ENCODE assay signal across 9 cellular contexts in the genomic region with DNA sequence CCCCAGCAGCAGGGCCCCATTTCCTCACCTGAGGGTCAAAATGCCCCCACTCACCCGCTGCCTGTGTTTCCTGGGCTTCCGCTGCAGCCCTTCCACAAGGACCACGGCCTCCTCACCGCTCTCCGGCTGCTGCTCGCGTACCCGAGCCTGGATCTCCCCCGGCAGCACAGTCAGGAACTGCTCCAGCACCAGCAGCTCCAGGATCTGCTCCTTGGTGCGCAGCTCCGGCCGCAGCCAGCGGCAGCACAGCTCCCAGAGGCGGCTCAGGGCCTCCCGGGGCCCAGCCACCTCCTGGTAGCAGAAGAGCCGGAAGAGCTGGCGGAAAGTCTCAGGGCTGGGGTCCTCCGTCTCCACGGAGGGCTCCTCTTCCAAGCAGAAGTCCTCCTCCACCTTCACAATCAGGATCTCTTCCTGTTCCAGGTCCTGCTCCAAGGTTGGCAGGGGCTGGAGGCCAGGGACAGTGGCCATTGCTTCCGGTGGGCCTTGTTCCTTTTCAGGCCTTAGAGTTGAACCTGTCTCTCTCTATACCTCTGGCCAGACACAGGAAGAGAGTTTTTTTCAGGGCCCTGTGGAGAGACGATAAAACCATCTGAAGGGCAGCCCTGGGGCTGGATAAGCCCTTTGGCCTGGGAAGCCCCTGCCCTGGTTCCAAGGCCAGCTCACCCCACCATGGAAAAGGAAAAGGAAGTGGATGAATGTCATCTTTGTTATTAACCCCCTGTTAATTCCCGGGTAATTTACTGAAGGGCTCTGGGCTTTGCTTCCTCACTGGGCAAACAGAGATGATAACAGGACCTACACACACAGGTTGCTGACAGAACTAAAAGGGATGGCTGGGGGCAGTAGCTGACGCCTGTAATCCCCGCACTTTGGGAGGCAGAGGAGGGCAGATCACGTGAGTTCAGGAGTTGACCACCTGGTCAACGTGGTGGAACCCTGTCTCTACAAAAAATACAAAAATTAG. TPM values are rescaled to one million over a fixed set of nuclear protein-coding genes. Genes with fewer than 3 reads are reported as not detected.
DNase-seq lines count a peak whose midpoint lies in the region; ATAC-seq, FAIRE-seq and TF ChIP-seq lines count a peak whose summit lies in the region.
"Had no signal": no experiment of that assay in that cellular context is flagged by ENCODE, and none has a peak within 500 bp of the region (broad histone marks: within the 10 kb centered on the region; RNA-seq: fewer than 3 reads in every experiment).

No MANE protein-coding gene starts in this region.

- CTCF ChIA-PET in HepG2 (lab: Yijun Ruan, JAX; ENCODE audit: low intra/inter-chr PET ratio, low total read pairs), result no interaction called here

- H3K4me1 Mint-ChIP-seq in activated T-cell treated with anti-CD3 and anti-CD28 coated beads, Interleukin-2, amount 50 U/mL, for 4 hours (ENCODE audit: low read depth), result peaks cover 29% of the 10 kb centered on the region

- H3K4me3 Mint-ChIP-seq in activated T-cell treated with anti-CD3 and anti-CD28 coated beads, Interleukin-2, amount 50 U/mL, for 4 hours, result peak overlapping the region; percentile 84

- WGBS in HepG2 (ENCODE audit: low lambda C conversion rate), result 59% methylated on average over 15 of the region's 26 CpGs
- WGBS in thyroid gland, 2 donors, result 73 to 77% methylated on average over 17 to 26 of the region's 26 CpGs

- peak overlapping the region; percentile 78 to 99 for H3K4me3 ChIP-seq in ascending aorta
- H3K4me3 ChIP-seq in HepG2 (replicated peaks in 1 of 3; ENCODE audit: insufficient read depth in 1 of 3, low read depth in 2 of 3, low read length in 3 of 3), result peak overlapping the region; percentile 91 to 92 (median 91)
- H3K4me3 ChIP-seq in thyroid gland (replicated peaks in 1 of 3), result peak overlapping the region; percentile 34 to 97 (median 93)

- no peak for ATAC-seq in activated T-cell treated with anti-CD3 and anti-CD28 coated beads, Interleukin-2, amount 50 U/mL, for 4 hours
- ATAC-seq in HepG2 (peak; percentile 16), GM21390 (IDR thresholded peaks at IDR 0.05; ENCODE audit: unreplicated experiment) (no peak)

- no peaks in the 10 kb centered on the region for H3K9me3 Mint-ChIP-seq in activated T-cell treated with anti-CD3 and anti-CD28 coated beads, Interleukin-2, amount 50 U/mL, for 4 hours

- no peak for TF ChIP-seq EP300 in HepG2 (IDR thresholded peaks at IDR 0.05; ENCODE audit: low read depth in 2 of 2, low read length in 2 of 2)
- TF ChIP-seq EP300 in HepG2 (CRISPR knock-in tag; IDR thresholded peaks at IDR 0.05; ENCODE audit: borderline replicate concordance), result no peak

- no peak overlapping the region for H2AFZ ChIP-seq in HepG2 (ENCODE audit: low read length)

- peak overlapping the region; percentile 99 for H3K4me2 ChIP-seq in HepG2 (ENCODE audit: low read depth, low read length)

- H3K4me1 ChIP-seq in ascending aorta, result peaks cover 8 to 23% of the 10 kb centered on the region in 2 donors
- peaks cover 37% of the 10 kb centered on the region for H3K4me1 ChIP-seq in HepG2 (ENCODE audit: insufficient read depth, low read length)
- peaks cover 6 to 21% of the 10 kb centered on the region in 2 donors for H3K4me1 ChIP-seq in thyroid gland

- TF ChIP-seq POLR2A in HepG2 (IDR thresholded peaks at IDR 0.05; ENCODE audit: insufficient read depth in 1 of 2, low read depth in 2 of 2, low read length in 2 of 2) (peak in 1 of 2 experiments; percentile 62; a peak in 2 of 4 replicates), thyroid gland (IDR thresholded peaks at IDR 0.05) (no peak)

- TF ChIP-seq CTCF in ascending aorta (IDR thresholded peaks at IDR 0.05) (no peak), HepG2 (CRISPR knock-in tag; IDR thresholded peaks at IDR 0.05) (no peak), thyroid gland (IDR thresholded peaks at IDR 0.05) (no peak)

- FAIRE-seq in HepG2 (lab: Jason Lieb, UNC), result peak; percentile 48

- in situ Hi-C loops in HepG2 (cut with HindIII; ENCODE audit: extremely low pct_ligation_motif_present, low pct_unique_long_range_greater_than_20kb), result no loop called here

- no peaks in the 10 kb centered on the region for H3K27me3 Mint-ChIP-seq in activated T-cell treated with anti-CD3 and anti-CD28 coated beads, Interleukin-2, amount 50 U/mL, for 4 hours (ENCODE audit: low read depth)

- TF ChIP-seq RAD21 in HepG2 (CRISPR knock-in tag; IDR thresholded peaks at IDR 0.05), result no peak

- no peaks in the 10 kb centered on the region for H3K27me3 ChIP-seq in ascending aorta
- no peaks in the 10 kb centered on the region; a peak in 1 of 5 replicates for H3K27me3 ChIP-seq in HepG2 (ENCODE audit: control insufficient read depth in 1 of 2, insufficient read depth in 2 of 2, low read length in 2 of 2)
- no peaks in the 10 kb centered on the region for H3K27me3 ChIP-seq in thyroid gland

- no peak for DNase-seq in activated T-cell treated with anti-CD3 and anti-CD28 coated beads, Interleukin-2, amount 50 U/mL, for 4 hours
- DNase-seq in activated T-cell treated with anti-CD3 and anti-CD28 coated beads, Interleukin-2, amount 50 U/mL, for 1 hour, result no peak
- DNase-seq in ascending aorta (ENCODE audit: low spot score in 2 of 2) (no peak), HepG2 (ENCODE audit: low spot score) (peak; percentile 75), thyroid gland (no peak), NCI-H1417 (lab: John Stamatoyannopoulos, UW) (no peak), kidney glomerular epithelial cell (lab: John Stamatoyannopoulos, UW) (no peak)

- H3K36me3 ChIP-seq in ascending aorta (peaks cover 29 to 34% of the 10 kb centered on the region in 2 donors), HepG2 (replicated peaks in 1 of 2; ENCODE audit: control insufficient read depth in 1 of 2, insufficient read depth in 2 of 2, low read length in 2 of 2) (peaks cover 13 to 34% of the 10 kb centered on the region in 2 experiments; a peak in 4 of 5 replicates), thyroid gland (peaks cover 30 to 33% of the 10 kb centered on the region in 2 donors)

- no TSS peak for BruUV-seq in HepG2 (replicated peaks; lab: Mats Ljungman, UMichigan)

- intact Hi-C loops in ascending aorta (cut with DNase I), result loop anchor here (2.0 to 5.0 kb wide), 2 partner anchors 149 to 332 kb away; a partner anchor contains a TSS
- intact Hi-C loops in HepG2 (cut with micrococcal nuclease; ENCODE audit: unreplicated experiment), result loop anchor here (2.0 to 5.0 kb wide), 2 partner anchors 37 to 52 kb away; a partner anchor contains a TSS
- intact Hi-C loops in thyroid gland (cut with DNase I), result loop anchor here (5.0 kb wide), 1 partner anchor 37 kb away; a partner anchor contains a TSS

- H3K79me2 ChIP-seq in HepG2 (ENCODE audit: insufficient read depth, low read length), result peaks cover 19% of the 10 kb centered on the region

- POLR2A ChIA-PET in HepG2 (lab: Yijun Ruan, JAX), result interaction anchor here (1.4 kb wide), 2 partner anchors 31 to 101 kb away, joined by 4 to 8 read pairs; a partner anchor contains a TSS

- no peaks in the 10 kb centered on the region for H3K9me3 ChIP-seq in ascending aorta
- H3K9me3 ChIP-seq in HepG2 (ENCODE audit: low read length), result no peaks in the 10 kb centered on the region
- no peaks in the 10 kb centered on the region for H3K9me3 ChIP-seq in thyroid gland

- H3K36me3 Mint-ChIP-seq in activated T-cell treated with anti-CD3 and anti-CD28 coated beads, Interleukin-2, amount 50 U/mL, for 4 hours (ENCODE audit: insufficient read depth), result peaks cover 5% of the 10 kb centered on the region

- H3K27ac ChIP-seq in ascending aorta (peak overlapping the region in 1 of 2 donors; percentile 83), HepG2 (ENCODE audit: extremely low read length, insufficient read depth, low read length) (peak overlapping the region; percentile 78), thyroid gland (no peak overlapping the region)

- peak overlapping the region; percentile 92 for H3K9ac ChIP-seq in HepG2 (ENCODE audit: insufficient read depth, low read depth, low read length)

- no peaks in the 10 kb centered on the region for H4K20me1 ChIP-seq in HepG2 (ENCODE audit: insufficient read depth, low read length)

RNA-seq across cellular contexts. Expression of a gene that starts 1.2 kb away (rescaled TPM):
- 10 to 100 TPM; 10.3 to 12.4 (median 12.2) TPM for total RNA-seq in activated T-cell treated with anti-CD3 and anti-CD28 coated beads, Interleukin-2, amount 50 U/mL, for 4 hours
- 13.7 TPM for total RNA-seq in ascending aorta
- 8.1 and 12.2 TPM in 2 replicates for total RNA-seq in HepG2 (2016; rRNA removed; fragmentation: Illumina TruSeq; extraction: Trizol)
- 1.6 and 1.9 TPM in 2 replicates for total RNA-seq in HepG2 (2016; cell fraction: cytosol; rRNA removed; fragmentation: Illumina TruSeq; extraction: Trizol; ENCODE audit: low read depth)
- 8.1 and 12.2 TPM in 2 replicates for total RNA-seq in HepG2 (2016; cell fraction: insoluble cytoplasmic fraction; rRNA removed; fragmentation: Illumina TruSeq; extraction: Trizol)
- total RNA-seq in HepG2 (2016; cell fraction: membrane; rRNA removed; fragmentation: Illumina TruSeq; extraction: Trizol), result 3.8 and 4.4 TPM in 2 replicates
- total RNA-seq in HepG2 (2016; cell fraction: nucleus; rRNA removed; fragmentation: Illumina TruSeq; extraction: Trizol), result 9.6 and 15.9 TPM in 2 replicates
- polyA plus RNA-seq in HepG2 (2011; rRNA removed), result 6.1 and 7.4 TPM in 2 replicates
- polyA plus RNA-seq in HepG2 (2011; cell fraction: cytosol; rRNA removed), result 3.0 and 4.9 TPM in 2 replicates
- 17.2 and 20.4 TPM in 2 replicates for polyA plus RNA-seq in HepG2 (2011; cell fraction: nucleus; rRNA removed)
- polyA plus RNA-seq in HepG2 (2012), result 3.2 and 3.5 TPM in 2 replicates
- polyA plus RNA-seq in HepG2 (2016; cell fraction: cytosol; fragmentation: Illumina TruSeq; extraction: Trizol; ENCODE audit: low read depth), result 0.76 and 0.78 TPM in 2 replicates
- 5.1 and 5.9 TPM in 2 replicates for polyA plus RNA-seq in HepG2 (2016; cell fraction: insoluble cytoplasmic fraction; fragmentation: Illumina TruSeq; extraction: Trizol; ENCODE audit: low read depth)
- polyA plus RNA-seq in HepG2 (2016; cell fraction: membrane; fragmentation: Illumina TruSeq; extraction: Trizol; ENCODE audit: low read depth), result 1.9 and 2.5 TPM in 2 replicates
- polyA plus RNA-seq in HepG2 (2016; cell fraction: nucleus; fragmentation: Illumina TruSeq; extraction: Trizol; ENCODE audit: insufficient read depth, low read depth), result 19.3 and 24.8 TPM in 2 replicates
- 17.1 and 19.6 TPM in 2 replicates for polyA minus RNA-seq in HepG2 (2011; rRNA and poly(A)+ RNA removed; ENCODE audit: low replicate concordance)
- 2.6 and 3.3 TPM in 2 replicates for polyA minus RNA-seq in HepG2 (2011; cell fraction: cytosol; rRNA and poly(A)+ RNA removed)
- polyA minus RNA-seq in HepG2 (2011; cell fraction: nucleus; rRNA and poly(A)+ RNA removed), result 11.8 and 12.1 TPM in 2 replicates
- total RNA-seq in thyroid gland, result 10 to 100 TPM; 11.8 to 20.6 (median 17.6) TPM

RNA-seq across cellular contexts. Expression of a gene that starts 22.4 kb away (rescaled TPM):
- total RNA-seq in activated T-cell treated with anti-CD3 and anti-CD28 coated beads, Interleukin-2, amount 50 U/mL, for 4 hours, result not detected
- not detected for total RNA-seq in ascending aorta
- 0.22 TPM in 1 of 2 replicates, not detected in the other for total RNA-seq in HepG2 (2016; rRNA removed; fragmentation: Illumina TruSeq; extraction: Trizol)
- total RNA-seq in HepG2 (2016; cell fraction: cytosol; rRNA removed; fragmentation: Illumina TruSeq; extraction: Trizol; ENCODE audit: low read depth), result not detected in 2 replicates
- not detected in 2 replicates for total RNA-seq in HepG2 (2016; cell fraction: insoluble cytoplasmic fraction; rRNA removed; fragmentation: Illumina TruSeq; extraction: Trizol)
- not detected in 2 replicates for total RNA-seq in HepG2 (2016; cell fraction: membrane; rRNA removed; fragmentation: Illumina TruSeq; extraction: Trizol)
- not detected in 2 replicates for total RNA-seq in HepG2 (2016; cell fraction: nucleus; rRNA removed; fragmentation: Illumina TruSeq; extraction: Trizol)
- 0.31 TPM in 1 of 2 replicates, not detected in the other for polyA plus RNA-seq in HepG2 (2011; rRNA removed)
- not detected in 2 replicates for polyA plus RNA-seq in HepG2 (2011; cell fraction: cytosol; rRNA removed)
- 0.29 and 0.43 TPM in 2 replicates for polyA plus RNA-seq in HepG2 (2011; cell fraction: nucleus; rRNA removed)
- polyA plus RNA-seq in HepG2 (2012), result 0.50 TPM in 1 of 2 replicates, not detected in the other
- not detected in 2 replicates for polyA plus RNA-seq in HepG2 (2016; cell fraction: cytosol; fragmentation: Illumina TruSeq; extraction: Trizol; ENCODE audit: low read depth)
- not detected in 2 replicates for polyA plus RNA-seq in HepG2 (2016; cell fraction: insoluble cytoplasmic fraction; fragmentation: Illumina TruSeq; extraction: Trizol; ENCODE audit: low read depth)
- not detected in 2 replicates for polyA plus RNA-seq in HepG2 (2016; cell fraction: membrane; fragmentation: Illumina TruSeq; extraction: Trizol; ENCODE audit: low read depth)
- not detected in 2 replicates for polyA plus RNA-seq in HepG2 (2016; cell fraction: nucleus; fragmentation: Illumina TruSeq; extraction: Trizol; ENCODE audit: insufficient read depth, low read depth)
- 0.89 TPM in 1 of 2 replicates, not detected in the other for polyA minus RNA-seq in HepG2 (2011; rRNA and poly(A)+ RNA removed; ENCODE audit: low replicate concordance)
- not detected in 2 replicates for polyA minus RNA-seq in HepG2 (2011; cell fraction: cytosol; rRNA and poly(A)+ RNA removed)
- not detected in 2 replicates for polyA minus RNA-seq in HepG2 (2011; cell fraction: nucleus; rRNA and poly(A)+ RNA removed)
- under 1 TPM in 1 of 4 donors, not detected in 3; 0.54 TPM for total RNA-seq in thyroid gland
- polyA plus RNA-seq: adipose tissue had no signal

RNA-seq across cellular contexts. Expression of a gene that starts 29.4 kb away (rescaled TPM):
- total RNA-seq in activated T-cell treated with anti-CD3 and anti-CD28 coated beads, Interleukin-2, amount 50 U/mL, for 4 hours, result not detected
- total RNA-seq in ascending aorta (not detected), HepG2 (2016; rRNA removed; fragmentation: Illumina TruSeq; extraction: Trizol) (not detected in 2 replicates), thyroid gland (not detected)
- not detected in 2 replicates for total RNA-seq in HepG2 (2016; cell fraction: cytosol; rRNA removed; fragmentation: Illumina TruSeq; extraction: Trizol; ENCODE audit: low read depth)
- total RNA-seq in HepG2 (2016; cell fraction: insoluble cytoplasmic fraction; rRNA removed; fragmentation: Illumina TruSeq; extraction: Trizol), result not detected in 2 replicates
- not detected in 2 replicates for total RNA-seq in HepG2 (2016; cell fraction: membrane; rRNA removed; fragmentation: Illumina TruSeq; extraction: Trizol)
- not detected in 2 replicates for total RNA-seq in HepG2 (2016; cell fraction: nucleus; rRNA removed; fragmentation: Illumina TruSeq; extraction: Trizol)
- polyA plus RNA-seq in HepG2 (2011; rRNA removed), result not detected in 2 replicates
- polyA plus RNA-seq in HepG2 (2011; cell fraction: cytosol; rRNA removed), result not detected in 2 replicates
- not detected in 2 replicates for polyA plus RNA-seq in HepG2 (2011; cell fraction: nucleus; rRNA removed)
- polyA plus RNA-seq in HepG2 (2012), result 0.52 TPM in 1 of 2 replicates, not detected in the other
- not detected in 2 replicates for polyA plus RNA-seq in HepG2 (2016; cell fraction: cytosol; fragmentation: Illumina TruSeq; extraction: Trizol; ENCODE audit: low read depth)
- polyA plus RNA-seq in HepG2 (2016; cell fraction: insoluble cytoplasmic fraction; fragmentation: Illumina TruSeq; extraction: Trizol; ENCODE audit: low read depth), result not detected in 2 replicates
- not detected in 2 replicates for polyA plus RNA-seq in HepG2 (2016; cell fraction: membrane; fragmentation: Illumina TruSeq; extraction: Trizol; ENCODE audit: low read depth)
- not detected in 2 replicates for polyA plus RNA-seq in HepG2 (2016; cell fraction: nucleus; fragmentation: Illumina TruSeq; extraction: Trizol; ENCODE audit: insufficient read depth, low read depth)
- polyA minus RNA-seq in HepG2 (2011; rRNA and poly(A)+ RNA removed; ENCODE audit: low replicate concordance), result not detected in 2 replicates
- polyA minus RNA-seq in HepG2 (2011; cell fraction: cytosol; rRNA and poly(A)+ RNA removed), result not detected in 2 replicates
- not detected in 2 replicates for polyA minus RNA-seq in HepG2 (2011; cell fraction: nucleus; rRNA and poly(A)+ RNA removed)

RNA-seq across cellular contexts. Expression of a gene that starts 31.5 kb away (rescaled TPM):
- under 1 TPM; 0.16 to 0.47 (median 0.25) TPM for total RNA-seq in activated T-cell treated with anti-CD3 and anti-CD28 coated beads, Interleukin-2, amount 50 U/mL, for 4 hours
- total RNA-seq in ascending aorta (not detected), HepG2 (2016; rRNA removed; fragmentation: Illumina TruSeq; extraction: Trizol) (0.38 and 0.44 TPM in 2 replicates), thyroid gland (1 to 10 TPM in 3 of 4 donors, under 1 TPM in 1; 0.25 to 4.1 (median 2.8) TPM)
- 0.44 and 0.81 TPM in 2 replicates for total RNA-seq in HepG2 (2016; cell fraction: cytosol; rRNA removed; fragmentation: Illumina TruSeq; extraction: Trizol; ENCODE audit: low read depth)
- total RNA-seq in HepG2 (2016; cell fraction: insoluble cytoplasmic fraction; rRNA removed; fragmentation: Illumina TruSeq; extraction: Trizol), result 0.15 TPM in 1 of 2 replicates, not detected in the other
- 0.14 and 0.65 TPM in 2 replicates for total RNA-seq in HepG2 (2016; cell fraction: membrane; rRNA removed; fragmentation: Illumina TruSeq; extraction: Trizol)
- total RNA-seq in HepG2 (2016; cell fraction: nucleus; rRNA removed; fragmentation: Illumina TruSeq; extraction: Trizol), result 0.31 TPM in 1 of 2 replicates, not detected in the other
- polyA plus RNA-seq in HepG2 (2011; rRNA removed), result 0.27 TPM in 1 of 2 replicates, not detected in the other
- polyA plus RNA-seq in HepG2 (2011; cell fraction: cytosol; rRNA removed), result 0.03 and 0.16 TPM in 2 replicates
- polyA plus RNA-seq in HepG2 (2011; cell fraction: nucleus; rRNA removed), result not detected in 2 replicates
- 0.12 and 0.21 TPM in 2 replicates for polyA plus RNA-seq in HepG2 (2012)
- 0.15 and 0.24 TPM in 2 replicates for polyA plus RNA-seq in HepG2 (2016; cell fraction: cytosol; fragmentation: Illumina TruSeq; extraction: Trizol; ENCODE audit: low read depth)
- polyA plus RNA-seq in HepG2 (2016; cell fraction: insoluble cytoplasmic fraction; fragmentation: Illumina TruSeq; extraction: Trizol; ENCODE audit: low read depth), result 0.34 and 0.57 TPM in 2 replicates
- polyA plus RNA-seq in HepG2 (2016; cell fraction: membrane; fragmentation: Illumina TruSeq; extraction: Trizol; ENCODE audit: low read depth), result 0.17 and 0.40 TPM in 2 replicates
- not detected in 2 replicates for polyA plus RNA-seq in HepG2 (2016; cell fraction: nucleus; fragmentation: Illumina TruSeq; extraction: Trizol; ENCODE audit: insufficient read depth, low read depth)
- 0.70 TPM in 1 of 2 replicates, not detected in the other for polyA minus RNA-seq in HepG2 (2011; rRNA and poly(A)+ RNA removed; ENCODE audit: low replicate concordance)
- polyA minus RNA-seq in HepG2 (2011; cell fraction: cytosol; rRNA and poly(A)+ RNA removed), result not detected in 2 replicates
- 0.50 TPM in 1 of 2 replicates, not detected in the other for polyA minus RNA-seq in HepG2 (2011; cell fraction: nucleus; rRNA and poly(A)+ RNA removed)

RNA-seq across cellular contexts. Expression of a gene that starts 31.7 kb away (rescaled TPM):
- 10 to 100 TPM; 19.4 to 24.1 (median 21.8) TPM for total RNA-seq in activated T-cell treated with anti-CD3 and anti-CD28 coated beads, Interleukin-2, amount 50 U/mL, for 4 hours
- 55.9 TPM for total RNA-seq in ascending aorta
- total RNA-seq in HepG2 (2016; rRNA removed; fragmentation: Illumina TruSeq; extraction: Trizol), result 6.6 and 15.9 TPM in 2 replicates
- 34.4 and 34.9 TPM in 2 replicates for total RNA-seq in HepG2 (2016; cell fraction: cytosol; rRNA removed; fragmentation: Illumina TruSeq; extraction: Trizol; ENCODE audit: low read depth)
- total RNA-seq in HepG2 (2016; cell fraction: insoluble cytoplasmic fraction; rRNA removed; fragmentation: Illumina TruSeq; extraction: Trizol), result 6.2 and 13.8 TPM in 2 replicates
- 29.2 and 30.9 TPM in 2 replicates for total RNA-seq in HepG2 (2016; cell fraction: membrane; rRNA removed; fragmentation: Illumina TruSeq; extraction: Trizol)
- total RNA-seq in HepG2 (2016; cell fraction: nucleus; rRNA removed; fragmentation: Illumina TruSeq; extraction: Trizol), result 17.3 and 17.4 TPM in 2 replicates
- 11.4 and 14.4 TPM in 2 replicates for polyA plus RNA-seq in HepG2 (2011; rRNA removed)
- polyA plus RNA-seq in HepG2 (2011; cell fraction: cytosol; rRNA removed), result 5.8 and 7.5 TPM in 2 replicates
- polyA plus RNA-seq in HepG2 (2011; cell fraction: nucleus; rRNA removed), result 58.0 and 68.7 TPM in 2 replicates
- polyA plus RNA-seq in HepG2 (2012), result 6.3 and 7.6 TPM in 2 replicates
- 2.4 and 2.5 TPM in 2 replicates for polyA plus RNA-seq in HepG2 (2016; cell fraction: cytosol; fragmentation: Illumina TruSeq; extraction: Trizol; ENCODE audit: low read depth)
- polyA plus RNA-seq in HepG2 (2016; cell fraction: insoluble cytoplasmic fraction; fragmentation: Illumina TruSeq; extraction: Trizol; ENCODE audit: low read depth), result 3.9 and 5.0 TPM in 2 replicates
- polyA plus RNA-seq in HepG2 (2016; cell fraction: membrane; fragmentation: Illumina TruSeq; extraction: Trizol; ENCODE audit: low read depth), result 3.0 and 4.2 TPM in 2 replicates
- 32.9 and 37.2 TPM in 2 replicates for polyA plus RNA-seq in HepG2 (2016; cell fraction: nucleus; fragmentation: Illumina TruSeq; extraction: Trizol; ENCODE audit: insufficient read depth, low read depth)
- 23.8 and 32.8 TPM in 2 replicates for polyA minus RNA-seq in HepG2 (2011; rRNA and poly(A)+ RNA removed; ENCODE audit: low replicate concordance)
- polyA minus RNA-seq in HepG2 (2011; cell fraction: cytosol; rRNA and poly(A)+ RNA removed), result 3.9 and 4.8 TPM in 2 replicates
- 25.6 and 28.0 TPM in 2 replicates for polyA minus RNA-seq in HepG2 (2011; cell fraction: nucleus; rRNA and poly(A)+ RNA removed)
- 10 to 100 TPM; 22.9 to 35.3 (median 25.1) TPM for total RNA-seq in thyroid gland
